Comparison of ENCODE assay signal across 9 cellular contexts in genomic region chr11:118216621-118217526, GRCh38.
DNase-seq lines count a peak whose midpoint lies in the region; ATAC-seq lines count a peak whose summit lies in the region.
"Had no signal": no experiment of that assay in that cellular context is flagged by ENCODE, and none has a peak within 500 bp of the region (broad histone marks: within the 10 kb centered on the region; RNA-seq: fewer than 3 reads in every experiment).

No MANE protein-coding gene starts in this region.

- no peaks in the 10 kb centered on the region for H3K9me3 Mint-ChIP-seq in activated naive CD4-positive, alpha-beta T cell treated with anti-CD3 and anti-CD28 coated beads, Interleukin-2, amount 10 ng/mL, durations not matched to agents 7 days and 5 days

- H3K4me1 Mint-ChIP-seq in activated naive CD4-positive, alpha-beta T cell treated with anti-CD3 and anti-CD28 coated beads, Interleukin-2, amount 10 ng/mL, durations not matched to agents 7 days and 5 days: peaks cover 99% of the 10 kb centered on the region

- peak; percentile 50 for ATAC-seq in HG03520 (IDR thresholded peaks at IDR 0.05; ENCODE audit: unreplicated experiment)

- peak; percentile 3 for DNase-seq in DMS 273 (lab: John Stamatoyannopoulos, UW; ENCODE audit: unreplicated experiment)
- no peak for DNase-seq in DMS 273 treated with DMSO at 0.1 percent for 48 hours (lab: John Stamatoyannopoulos, UW)
- DNase-seq in activated naive CD4-positive, alpha-beta T cell treated with anti-CD3 and anti-CD28 coated beads, Interleukin-2, amount 10 ng/mL, durations not matched to agents 7 days and 5 days: peak; percentile 50
- DNase-seq in stimulated activated naive CD4-positive, alpha-beta T cell treated with Interleukin-2 at 50 U/mL for 16 hours (lab: John Stamatoyannopoulos, UW): peak; percentile 55
- no peak for DNase-seq in HPDE6-E6E7 (ENCODE audit: extremely low spot score)
- DNase-seq in EL: no peak
- DNase-seq in glomerular visceral epithelial cell (ENCODE audit: extremely low spot score): no peak
- DNase-seq: H9 had no signal

- no peaks in the 10 kb centered on the region for H3K27me3 Mint-ChIP-seq in activated naive CD4-positive, alpha-beta T cell treated with anti-CD3 and anti-CD28 coated beads, Interleukin-2, amount 10 ng/mL, durations not matched to agents 7 days and 5 days

- CTCF ChIA-PET in activated naive CD4-positive, alpha-beta T cell treated with anti-CD3 and anti-CD28 coated beads, Interleukin-2, amount 10 ng/mL, durations not matched to agents 7 days and 5 days (lab: Charles Lee): interaction anchor here (0.6 to 4.0 kb wide), 11 partner anchors 8 to 79 kb away, joined by 3 to 23 read pairs (median 7); partner anchors contain the start of genes JAML and MPZL3

- H3K36me3 Mint-ChIP-seq in activated naive CD4-positive, alpha-beta T cell treated with anti-CD3 and anti-CD28 coated beads, Interleukin-2, amount 10 ng/mL, durations not matched to agents 7 days and 5 days: peaks cover 48% of the 10 kb centered on the region

- H3K4me3 Mint-ChIP-seq in activated naive CD4-positive, alpha-beta T cell treated with anti-CD3 and anti-CD28 coated beads, Interleukin-2, amount 10 ng/mL, durations not matched to agents 7 days and 5 days: peak overlapping the region; percentile 68
- H3K4me3 Mint-ChIP-seq: H9 had no signal

- H3K27ac Mint-ChIP-seq in activated naive CD4-positive, alpha-beta T cell treated with anti-CD3 and anti-CD28 coated beads, Interleukin-2, amount 10 ng/mL, durations not matched to agents 7 days and 5 days: peak overlapping the region; percentile 94
- H3K27ac Mint-ChIP-seq: H9 had no signal

Comparison
In these comparisons a context has a peak if more than half of its experiments do, and no peak if none do; other contexts are left out.
1. DNase-seq: peak in DMS 273 (single experiment), activated naive CD4-positive, alpha-beta T cell treated with anti-CD3 and anti-CD28 coated beads, Interleukin-2, amount 10 ng/mL, durations not matched to agents 7 days and 5 days (single experiment) and stimulated activated naive CD4-positive, alpha-beta T cell treated with Interleukin-2 at 50 U/mL for 16 hours (single experiment); none in DMS 273 treated with DMSO at 0.1 percent for 48 hours (single experiment), HPDE6-E6E7 (single experiment), EL (single experiment) and glomerular visceral epithelial cell (single experiment).